In the genomic region with DNA sequence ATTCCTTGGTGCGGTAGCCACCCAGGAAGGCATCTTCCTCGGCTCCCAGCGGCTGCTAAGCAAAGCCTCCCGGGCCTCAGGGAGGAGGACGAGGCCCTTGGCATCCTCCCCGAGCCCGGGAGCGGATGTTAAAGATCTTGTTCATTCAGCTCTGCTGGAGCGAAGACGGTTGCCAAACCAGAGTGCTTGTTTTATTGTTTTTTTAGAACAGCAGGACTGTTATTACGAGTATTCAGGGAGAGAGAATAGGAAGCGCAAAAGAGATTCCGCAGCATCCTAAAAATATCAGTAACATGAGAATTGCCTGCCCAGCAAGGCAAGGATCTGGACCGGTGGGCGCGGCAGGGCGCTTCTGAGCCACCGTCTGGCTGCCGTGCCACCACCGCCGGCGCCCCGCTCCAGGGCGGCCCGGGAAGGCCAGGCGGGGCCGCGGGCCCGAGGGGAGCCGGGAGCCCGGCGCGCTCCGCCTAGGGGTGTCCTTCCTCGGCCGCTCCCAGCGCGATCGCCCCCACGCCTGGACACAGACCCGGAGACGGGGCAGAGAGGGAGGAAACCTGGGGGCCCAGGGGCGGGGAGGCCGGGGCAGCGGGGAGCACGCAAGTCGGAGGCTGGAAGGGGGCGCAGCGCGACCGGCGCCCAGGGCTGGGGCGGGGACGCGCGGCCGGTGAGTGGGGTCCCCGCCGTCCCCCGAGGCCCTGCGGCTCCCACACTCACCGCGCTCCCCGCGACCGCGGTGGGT, we compare ENCODE assay signal across 8 cellular contexts. TPM values are rescaled to one million over a fixed set of nuclear protein-coding genes. Genes with fewer than 3 reads are reported as not detected.
DNase-seq lines count a peak whose midpoint lies in the region; ATAC-seq lines count a peak whose summit lies in the region.

No MANE protein-coding gene starts in this region.

- H4K20me1 ChIP-seq in BLaER1 treated with 17β-estradiol and CSF1 and Interleukin-3, amounts not matched to agents 10 nM and 100 nM = peaks cover 0 to 39% (median 25%) of the 10 kb centered on the region in 11 experiments; a peak in 16 of 22 replicates

- H3K9me3 ChIP-seq in BLaER1 treated with 17β-estradiol and CSF1 and Interleukin-3, amounts not matched to agents 10 nM and 100 nM (replicated peaks in 1 of 11) = no peaks in the 10 kb centered on the region

- no peaks in the 10 kb centered on the region for H3K36me3 ChIP-seq in BLaER1 treated with 17β-estradiol and CSF1 and Interleukin-3, amounts not matched to agents 10 nM and 100 nM

- ATAC-seq in GM19395 (IDR thresholded peaks at IDR 0.05; ENCODE audit: unreplicated experiment) = peak; percentile 10
- peak; percentile 79 for ATAC-seq in left ventricle myocardium superior

- intact Hi-C loops in left ventricle myocardium superior (cut with micrococcal nuclease) (no loop called here), posterior vena cava (cut with DNase I) (loop anchor here in 1 of 2 donors (10.0 kb wide), 1 partner anchor 355 kb away; no protein-coding TSS in a partner anchor)

- H3K4me3 ChIP-seq in BLaER1 treated with 17β-estradiol and CSF1 and Interleukin-3, amounts not matched to agents 10 nM and 100 nM = peak overlapping the region; percentile 53 to 73 (median 62)

- peaks cover 8 to 29% (median 22%) of the 10 kb centered on the region in 10 experiments; a peak in 19 of 20 replicates for H3K4me1 ChIP-seq in BLaER1 treated with 17β-estradiol and CSF1 and Interleukin-3, amounts not matched to agents 10 nM and 100 nM

- peak overlapping the region in 10 of 11 experiments; percentile 30 to 75 (median 64); a peak in 21 of 22 replicates for H3K9ac ChIP-seq in BLaER1 treated with 17β-estradiol and CSF1 and Interleukin-3, amounts not matched to agents 10 nM and 100 nM

- peak overlapping the region; percentile 83 to 97 (median 92) for H3K4me2 ChIP-seq in BLaER1 treated with 17β-estradiol and CSF1 and Interleukin-3, amounts not matched to agents 10 nM and 100 nM

- H3K27me3 ChIP-seq in BLaER1 treated with 17β-estradiol and CSF1 and Interleukin-3, amounts not matched to agents 10 nM and 100 nM = peaks cover 90 to 100% (median 97%) of the 10 kb centered on the region in 11 experiments

- DNase-seq in KBM-7 = peak; percentile 40
- DNase-seq in amniotic stem cell (lab: John Stamatoyannopoulos, UW) = peak; percentile 35
- peak; percentile 70 for DNase-seq in left ventricle myocardium superior
- peak; percentile 86 for DNase-seq in posterior vena cava (ENCODE audit: low spot score)
- no peak for DNase-seq in SW 1271 (lab: John Stamatoyannopoulos, UW)
- DNase-seq in SIG-M5 treated with dmso at 0.1 percent for 504 hours (lab: John Stamatoyannopoulos, UW; ENCODE audit: unreplicated experiment) = no peak

- no peak overlapping the region for H3K27ac ChIP-seq in BLaER1 treated with 17β-estradiol and CSF1 and Interleukin-3, amounts not matched to agents 10 nM and 100 nM

- in situ Hi-C loops in KBM-7 (cut with MboI; ENCODE audit: low pct_unique_long_range_greater_than_20kb, low sequenced_read_pairs) = no loop called here

RNA-seq across cellular contexts. Expression of a gene that starts 0.8 kb away (rescaled TPM):
- total RNA-seq in left ventricle myocardium superior (3.0 TPM), posterior vena cava (1 to 10 TPM; 3.0 to 9.1 TPM)

RNA-seq across cellular contexts. Expression of a gene that starts 36.0 kb away (rescaled TPM):
- total RNA-seq in left ventricle myocardium superior (25.8 TPM), posterior vena cava (10 to 100 TPM; 25.0 to 55.4 TPM)

RNA-seq across cellular contexts. Expression of a gene that starts 43.2 kb away (rescaled TPM):
- total RNA-seq in left ventricle myocardium superior (1.3 TPM), posterior vena cava (1 to 10 TPM in 1 of 2 donors, under 1 TPM in 1; 0.67 to 1.5 TPM)

Comparison
In these comparisons a context has a peak if more than half of its experiments do, and no peak if none do; other contexts are left out.
1. DNase-seq: peak in KBM-7 (single experiment), amniotic stem cell (single experiment), left ventricle myocardium superior (single experiment) and posterior vena cava (single experiment); none in SW 1271 (0 of 2) and SIG-M5 treated with dmso at 0.1 percent for 504 hours (single experiment).